1 cellular context compared by ENCODE assay signal in the genomic region with DNA sequence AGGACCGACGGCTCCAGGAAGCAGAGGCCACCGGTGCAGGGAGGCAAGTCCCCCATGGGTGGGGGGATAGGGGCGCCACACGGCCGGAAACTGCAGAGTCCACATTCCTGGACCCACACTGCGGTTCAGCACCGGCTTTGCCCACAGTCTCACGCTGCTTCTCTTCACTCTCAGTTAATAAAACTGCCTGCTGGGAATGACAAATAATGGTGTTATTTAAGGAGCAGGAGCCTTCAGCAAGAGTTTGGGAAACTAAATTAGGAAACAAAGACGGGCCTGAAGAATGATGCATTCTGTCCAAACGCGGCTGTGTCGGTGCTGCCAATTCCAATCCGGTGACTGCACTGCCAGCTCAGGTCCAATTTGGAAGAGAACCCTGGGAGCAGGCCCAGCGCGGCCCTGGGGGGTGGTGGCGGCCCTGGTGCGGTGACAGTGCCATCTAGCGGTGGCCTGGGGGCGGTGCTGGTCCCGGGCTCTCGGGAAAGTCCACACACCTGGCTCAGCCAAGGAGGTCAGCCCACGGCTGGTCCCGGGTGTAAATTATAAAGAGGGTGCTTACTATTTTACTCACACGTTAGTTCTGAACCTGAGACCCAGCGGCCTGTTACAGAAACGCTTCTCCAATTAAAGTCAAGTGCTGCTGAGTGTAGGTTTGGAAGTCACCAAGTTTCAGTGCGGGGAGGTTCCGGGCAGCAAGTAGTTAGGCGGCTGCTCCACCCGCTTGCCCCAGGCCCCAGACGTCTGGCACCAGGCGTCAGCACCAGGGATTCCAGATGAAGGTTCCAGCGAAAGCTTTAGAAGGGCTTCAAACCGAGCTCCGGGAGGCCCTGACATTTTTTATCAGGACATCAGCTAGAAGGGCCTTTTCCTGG.
A peak's percentile ranks its signal among the peaks of the same experiment; 100 is the strongest.
TF ChIP-seq lines count a peak whose summit lies in the region.

No MANE protein-coding gene starts in this region.

TF ChIP-seq in HepG2, 621 proteins besides CTCF, POLR2A, EP300 and RAD21 (continued from another document and continues in another):
- TF ChIP-seq, protein P1, sequence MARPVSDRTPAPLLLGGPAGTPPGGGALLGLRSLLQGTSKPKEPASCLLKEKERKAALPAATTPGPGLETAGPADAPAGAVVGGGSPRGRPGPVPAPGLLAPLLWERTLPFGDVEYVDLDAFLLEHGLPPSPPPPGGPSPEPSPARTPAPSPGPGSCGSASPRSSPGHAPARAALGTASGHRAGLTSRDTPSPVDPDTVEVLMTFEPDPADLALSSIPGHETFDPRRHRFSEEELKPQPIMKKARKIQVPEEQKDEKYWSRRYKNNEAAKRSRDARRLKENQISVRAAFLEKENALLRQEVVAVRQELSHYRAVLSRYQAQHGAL (CRISPR knock-in tag; IDR thresholded peaks at IDR 0.05; ENCODE audit: not compliant biosample characterization): no peak
- TF ChIP-seq HES4 (CRISPR knock-in tag; IDR thresholded peaks at IDR 0.05; ENCODE audit: borderline replicate concordance): no peak
- peak; percentile 57; the same call in 1 of the 2 replicates for TF ChIP-seq KDM2A (CRISPR knock-in tag; IDR thresholded peaks at IDR 0.05; ENCODE audit: borderline replicate concordance, low read depth)
- TF ChIP-seq ATAD3A (CRISPR knock-in tag; IDR thresholded peaks at IDR 0.05): no peak
- TF ChIP-seq GLMP (CRISPR knock-in tag; IDR thresholded peaks at IDR 0.05; ENCODE audit: borderline replicate concordance): no peak
- no peak for TF ChIP-seq MBD4 (IDR thresholded peaks at IDR 0.05; ENCODE audit: borderline replicate concordance, low read length)
- TF ChIP-seq RBM39 (IDR thresholded peaks at IDR 0.05; ENCODE audit: low read depth, low read length, poor library complexity, severe bottlenecking): peak; percentile 40
- TF ChIP-seq, protein P2, sequence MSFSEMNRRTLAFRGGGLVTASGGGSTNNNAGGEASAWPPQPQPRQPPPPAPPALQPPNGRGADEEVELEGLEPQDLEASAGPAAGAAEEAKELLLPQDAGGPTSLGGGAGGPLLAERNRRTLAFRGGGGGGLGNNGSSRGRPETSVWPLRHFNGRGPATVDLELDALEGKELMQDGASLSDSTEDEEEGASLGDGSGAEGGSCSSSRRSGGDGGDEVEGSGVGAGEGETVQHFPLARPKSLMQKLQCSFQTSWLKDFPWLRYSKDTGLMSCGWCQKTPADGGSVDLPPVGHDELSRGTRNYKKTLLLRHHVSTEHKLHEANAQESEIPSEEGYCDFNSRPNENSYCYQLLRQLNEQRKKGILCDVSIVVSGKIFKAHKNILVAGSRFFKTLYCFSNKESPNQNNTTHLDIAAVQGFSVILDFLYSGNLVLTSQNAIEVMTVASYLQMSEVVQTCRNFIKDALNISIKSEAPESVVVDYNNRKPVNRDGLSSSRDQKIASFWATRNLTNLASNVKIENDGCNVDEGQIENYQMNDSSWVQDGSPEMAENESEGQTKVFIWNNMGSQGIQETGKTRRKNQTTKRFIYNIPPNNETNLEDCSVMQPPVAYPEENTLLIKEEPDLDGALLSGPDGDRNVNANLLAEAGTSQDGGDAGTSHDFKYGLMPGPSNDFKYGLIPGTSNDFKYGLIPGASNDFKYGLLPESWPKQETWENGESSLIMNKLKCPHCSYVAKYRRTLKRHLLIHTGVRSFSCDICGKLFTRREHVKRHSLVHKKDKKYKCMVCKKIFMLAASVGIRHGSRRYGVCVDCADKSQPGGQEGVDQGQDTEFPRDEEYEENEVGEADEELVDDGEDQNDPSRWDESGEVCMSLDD (CRISPR knock-in tag; IDR thresholded peaks at IDR 0.05; ENCODE audit: borderline replicate concordance): no peak
- peak; percentile 32; the same call in 1 of the 2 replicates for TF ChIP-seq ARHGAP35 (CRISPR knock-in tag; IDR thresholded peaks at IDR 0.05; ENCODE audit: borderline replicate concordance)
- TF ChIP-seq, protein P3, sequence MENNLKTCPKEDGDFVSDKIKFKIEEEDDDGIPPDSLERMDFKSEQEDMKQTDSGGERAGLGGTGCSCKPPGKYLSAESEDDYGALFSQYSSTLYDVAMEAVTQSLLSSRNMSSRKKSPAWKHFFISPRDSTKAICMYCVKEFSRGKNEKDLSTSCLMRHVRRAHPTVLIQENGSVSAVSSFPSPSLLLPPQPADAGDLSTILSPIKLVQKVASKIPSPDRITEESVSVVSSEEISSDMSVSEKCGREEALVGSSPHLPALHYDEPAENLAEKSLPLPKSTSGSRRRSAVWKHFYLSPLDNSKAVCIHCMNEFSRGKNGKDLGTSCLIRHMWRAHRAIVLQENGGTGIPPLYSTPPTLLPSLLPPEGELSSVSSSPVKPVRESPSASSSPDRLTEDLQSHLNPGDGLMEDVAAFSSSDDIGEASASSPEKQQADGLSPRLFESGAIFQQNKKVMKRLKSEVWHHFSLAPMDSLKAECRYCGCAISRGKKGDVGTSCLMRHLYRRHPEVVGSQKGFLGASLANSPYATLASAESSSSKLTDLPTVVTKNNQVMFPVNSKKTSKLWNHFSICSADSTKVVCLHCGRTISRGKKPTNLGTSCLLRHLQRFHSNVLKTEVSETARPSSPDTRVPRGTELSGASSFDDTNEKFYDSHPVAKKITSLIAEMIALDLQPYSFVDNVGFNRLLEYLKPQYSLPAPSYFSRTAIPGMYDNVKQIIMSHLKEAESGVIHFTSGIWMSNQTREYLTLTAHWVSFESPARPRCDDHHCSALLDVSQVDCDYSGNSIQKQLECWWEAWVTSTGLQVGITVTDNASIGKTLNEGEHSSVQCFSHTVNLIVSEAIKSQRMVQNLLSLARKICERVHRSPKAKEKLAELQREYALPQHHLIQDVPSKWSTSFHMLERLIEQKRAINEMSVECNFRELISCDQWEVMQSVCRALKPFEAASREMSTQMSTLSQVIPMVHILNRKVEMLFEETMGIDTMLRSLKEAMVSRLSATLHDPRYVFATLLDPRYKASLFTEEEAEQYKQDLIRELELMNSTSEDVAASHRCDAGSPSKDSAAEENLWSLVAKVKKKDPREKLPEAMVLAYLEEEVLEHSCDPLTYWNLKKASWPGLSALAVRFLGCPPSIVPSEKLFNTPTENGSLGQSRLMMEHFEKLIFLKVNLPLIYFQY (CRISPR knock-in tag; IDR thresholded peaks at IDR 0.05; ENCODE audit: borderline replicate concordance): peak; percentile 76; the same call in 1 of the 2 replicates
- TF ChIP-seq JUND (CRISPR knock-in tag; IDR thresholded peaks at IDR 0.05): no peak
- no peak for TF ChIP-seq NFIC (IDR thresholded peaks at IDR 0.05; ENCODE audit: low read length)
- TF ChIP-seq ETV6 (CRISPR knock-in tag; conservative IDR thresholded peaks at IDR 0.05): no peak
- no peak for TF ChIP-seq PHF5A (CRISPR knock-in tag; IDR thresholded peaks at IDR 0.05; ENCODE audit: low read depth, unreplicated experiment)
- TF ChIP-seq XRCC5 (optimal IDR thresholded peaks at IDR 0.05; ENCODE audit: low read length): peak; percentile 93
- TF ChIP-seq ZNF33B (CRISPR knock-in tag; IDR thresholded peaks at IDR 0.05): no peak
- TF ChIP-seq, protein P4, sequence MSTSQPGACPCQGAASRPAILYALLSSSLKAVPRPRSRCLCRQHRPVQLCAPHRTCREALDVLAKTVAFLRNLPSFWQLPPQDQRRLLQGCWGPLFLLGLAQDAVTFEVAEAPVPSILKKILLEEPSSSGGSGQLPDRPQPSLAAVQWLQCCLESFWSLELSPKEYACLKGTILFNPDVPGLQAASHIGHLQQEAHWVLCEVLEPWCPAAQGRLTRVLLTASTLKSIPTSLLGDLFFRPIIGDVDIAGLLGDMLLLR (CRISPR knock-in tag; IDR thresholded peaks at IDR 0.05): peak; percentile 64; the same call in 1 of the 2 replicates
- TF ChIP-seq ZBTB39 (CRISPR knock-in tag; IDR thresholded peaks at IDR 0.05): no peak
- TF ChIP-seq NONO (IDR thresholded peaks at IDR 0.05): no peak
- TF ChIP-seq NONO (CRISPR knock-in tag; conservative IDR thresholded peaks at IDR 0.05): 0 out of 2 replicates have a peak, but pooled peaks have one; percentile 40
- TF ChIP-seq SOX6 (IDR thresholded peaks at IDR 0.05): no peak
- 0 out of 2 replicates have a peak, but pooled peaks have one; percentile 16 for TF ChIP-seq SOX6 (CRISPR knock-in tag; IDR thresholded peaks at IDR 0.05)
- no peak for TF ChIP-seq ZNF224 (CRISPR knock-in tag; IDR thresholded peaks at IDR 0.05)
- TF ChIP-seq ZNF616 (CRISPR knock-in tag; IDR thresholded peaks at IDR 0.05; ENCODE audit: low read depth): no peak
- TF ChIP-seq GABPB1 (CRISPR knock-in tag; IDR thresholded peaks at IDR 0.05): 0 out of 2 replicates have a peak, but pooled peaks have one; percentile 37
- TF ChIP-seq, protein P5, sequence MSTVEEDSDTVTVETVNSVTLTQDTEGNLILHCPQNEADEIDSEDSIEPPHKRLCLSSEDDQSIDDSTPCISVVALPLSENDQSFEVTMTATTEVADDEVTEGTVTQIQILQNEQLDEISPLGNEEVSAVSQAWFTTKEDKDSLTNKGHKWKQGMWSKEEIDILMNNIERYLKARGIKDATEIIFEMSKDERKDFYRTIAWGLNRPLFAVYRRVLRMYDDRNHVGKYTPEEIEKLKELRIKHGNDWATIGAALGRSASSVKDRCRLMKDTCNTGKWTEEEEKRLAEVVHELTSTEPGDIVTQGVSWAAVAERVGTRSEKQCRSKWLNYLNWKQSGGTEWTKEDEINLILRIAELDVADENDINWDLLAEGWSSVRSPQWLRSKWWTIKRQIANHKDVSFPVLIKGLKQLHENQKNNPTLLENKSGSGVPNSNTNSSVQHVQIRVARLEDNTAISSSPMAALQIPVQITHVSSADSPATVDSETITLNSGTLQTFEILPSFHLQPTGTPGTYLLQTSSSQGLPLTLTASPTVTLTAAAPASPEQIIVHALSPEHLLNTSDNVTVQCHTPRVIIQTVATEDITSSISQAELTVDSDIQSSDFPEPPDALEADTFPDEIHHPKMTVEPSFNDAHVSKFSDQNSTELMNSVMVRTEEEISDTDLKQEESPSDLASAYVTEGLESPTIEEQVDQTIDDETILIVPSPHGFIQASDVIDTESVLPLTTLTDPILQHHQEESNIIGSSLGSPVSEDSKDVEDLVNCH (CRISPR knock-in tag; IDR thresholded peaks at IDR 0.05): no peak
- TF ChIP-seq ZBTB49 (CRISPR knock-in tag; IDR thresholded peaks at IDR 0.05; ENCODE audit: borderline replicate concordance): no peak
- 0 out of 2 replicates have a peak, but pooled peaks have one; percentile 44 for TF ChIP-seq ZBTB42 (CRISPR knock-in tag; IDR thresholded peaks at IDR 0.05)
- TF ChIP-seq, protein P6, sequence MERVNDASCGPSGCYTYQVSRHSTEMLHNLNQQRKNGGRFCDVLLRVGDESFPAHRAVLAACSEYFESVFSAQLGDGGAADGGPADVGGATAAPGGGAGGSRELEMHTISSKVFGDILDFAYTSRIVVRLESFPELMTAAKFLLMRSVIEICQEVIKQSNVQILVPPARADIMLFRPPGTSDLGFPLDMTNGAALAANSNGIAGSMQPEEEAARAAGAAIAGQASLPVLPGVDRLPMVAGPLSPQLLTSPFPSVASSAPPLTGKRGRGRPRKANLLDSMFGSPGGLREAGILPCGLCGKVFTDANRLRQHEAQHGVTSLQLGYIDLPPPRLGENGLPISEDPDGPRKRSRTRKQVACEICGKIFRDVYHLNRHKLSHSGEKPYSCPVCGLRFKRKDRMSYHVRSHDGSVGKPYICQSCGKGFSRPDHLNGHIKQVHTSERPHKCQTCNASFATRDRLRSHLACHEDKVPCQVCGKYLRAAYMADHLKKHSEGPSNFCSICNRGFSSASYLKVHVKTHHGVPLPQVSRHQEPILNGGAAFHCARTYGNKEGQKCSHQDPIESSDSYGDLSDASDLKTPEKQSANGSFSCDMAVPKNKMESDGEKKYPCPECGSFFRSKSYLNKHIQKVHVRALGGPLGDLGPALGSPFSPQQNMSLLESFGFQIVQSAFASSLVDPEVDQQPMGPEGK (CRISPR knock-in tag; IDR thresholded peaks at IDR 0.05): peak; percentile 58; the same call in 1 of the 2 replicates
- no peak for TF ChIP-seq EEA1 (CRISPR knock-in tag; IDR thresholded peaks at IDR 0.05; ENCODE audit: borderline replicate concordance)
- no peak for TF ChIP-seq SCMH1 (CRISPR knock-in tag; IDR thresholded peaks at IDR 0.05; ENCODE audit: borderline replicate concordance)
- no peak for TF ChIP-seq NFYC (CRISPR knock-in tag; IDR thresholded peaks at IDR 0.05)
- 0 out of 2 replicates have a peak, but pooled peaks have one; percentile 25 for TF ChIP-seq FOXC1 (CRISPR knock-in tag; IDR thresholded peaks at IDR 0.05; ENCODE audit: borderline replicate concordance)
- no peak for TF ChIP-seq ZNF747 (CRISPR knock-in tag; IDR thresholded peaks at IDR 0.05; ENCODE audit: borderline replicate concordance)
- no peak for TF ChIP-seq ZNF367 (CRISPR knock-in tag; IDR thresholded peaks at IDR 0.05; ENCODE audit: borderline replicate concordance)
- no peak for TF ChIP-seq KLF16 (CRISPR knock-in tag; IDR thresholded peaks at IDR 0.05)
